ENCODE assay signal across 27 cellular contexts in the genomic region with DNA sequence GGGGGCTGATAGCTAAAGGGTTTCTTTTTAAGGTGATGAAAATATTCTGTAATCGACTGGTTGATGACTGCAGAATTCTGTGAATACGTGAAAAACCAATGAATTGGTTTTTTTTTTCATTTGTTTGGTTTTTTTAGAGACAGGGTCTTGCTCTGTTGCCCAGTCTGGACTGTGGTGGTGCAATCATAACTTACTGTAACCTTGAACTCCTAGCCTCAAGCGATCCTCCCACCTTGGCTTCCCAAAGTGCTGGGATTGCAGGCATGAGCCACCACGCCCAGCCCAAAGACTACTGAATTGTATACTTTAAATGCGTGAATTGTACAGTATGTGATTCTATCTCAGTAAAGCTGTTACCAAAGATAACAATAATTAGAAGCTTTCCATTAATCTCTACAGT.
"Had no signal": no experiment of that assay in that cellular context is flagged by ENCODE, and none has a peak within 500 bp of the region (broad histone marks: within the 10 kb centered on the region; RNA-seq: fewer than 3 reads in every experiment).

No MANE protein-coding gene starts in this region.

- H3K36me3 ChIP-seq: ovary had no signal

- H3K27me3 Mint-ChIP-seq: activated naive CD8-positive, alpha-beta T cell treated with anti-CD3 and anti-CD28 coated beads, Interleukin-2, amount 10 ng/mL, durations not matched to agents 7 days and 5 days; naive B cell had no signal

- H3K27ac Mint-ChIP-seq: activated naive CD8-positive, alpha-beta T cell treated with anti-CD3 and anti-CD28 coated beads, Interleukin-2, amount 10 ng/mL, durations not matched to agents 7 days and 5 days; mesothelial cell of epicardium had no signal

- H3K4me1 Mint-ChIP-seq: mesothelial cell of epicardium, nephron progenitor cell had no signal

- H3K27ac ChIP-seq: brain microvascular endothelial cell, epithelial cell of prostate, neutrophil, ovary, prostate gland, spleen, thoracic aorta, vagina, VCaP had no signal

- DNase-seq: activated CD4-positive, alpha-beta T cell treated with anti-CD3 and anti-CD28 coated beads for 4 hours; activated CD4-positive, alpha-beta T cell treated with anti-CD3 and anti-CD28 coated beads, Interleukin-2, amount 50 U/mL, for 4 hours; activated effector memory CD4-positive, alpha-beta T cell treated with Interleukin-2 at 50 U/mL for 16 hours; activated naive CD4-positive, alpha-beta T cell treated with Interleukin-2 at 50 U/mL for 16 hours; activated naive CD8-positive, alpha-beta T cell treated with anti-CD3 and anti-CD28 coated beads, Interleukin-2, amount 10 ng/mL, durations not matched to agents 7 days and 5 days; amniotic stem cell; brain microvascular endothelial cell; gastrocnemius medialis; hippocampal formation; left cardiac atrium; left ventricle myocardium superior; naive B cell; nephron progenitor cell; ovary; retina; spleen; stimulated activated naive CD8-positive, alpha-beta T cell treated with anti-CD3 and anti-CD28 coated beads, Interleukin-15, Interleukin-2, amounts not matched to agents 100 U/mL and 50 U/mL, for 24 hours; trophoblast cell had no signal

- H3K27me3 ChIP-seq: brain microvascular endothelial cell, gastrocnemius medialis, neutrophil, ovary, spleen, vagina had no signal

- H3K4me3 ChIP-seq: gastrocnemius medialis, ovary, prostate gland, spleen, thoracic aorta, vagina had no signal

- H3K9me3 Mint-ChIP-seq: activated naive CD8-positive, alpha-beta T cell treated with anti-CD3 and anti-CD28 coated beads, Interleukin-2, amount 10 ng/mL, durations not matched to agents 7 days and 5 days; mesothelial cell of epicardium; naive B cell; nephron progenitor cell had no signal

- FAIRE-seq: astrocyte, keratinocyte had no signal

- H3K9me3 ChIP-seq: gastrocnemius medialis, neutrophil, ovary, prostate gland, spleen, thoracic aorta, vagina had no signal

- H3K4me1 ChIP-seq: prostate gland, vagina had no signal

- ATAC-seq: gastrocnemius medialis; left cardiac atrium; left ventricle myocardium superior; stimulated activated naive CD8-positive, alpha-beta T cell treated with anti-CD3 and anti-CD28 coated beads, Interleukin-15, Interleukin-2, amounts not matched to agents 100 U/mL and 50 U/mL, for 24 hours had no signal

- H3K4me3 Mint-ChIP-seq: activated naive CD8-positive, alpha-beta T cell treated with anti-CD3 and anti-CD28 coated beads, Interleukin-2, amount 10 ng/mL, durations not matched to agents 7 days and 5 days; mesothelial cell of epicardium; naive B cell; nephron progenitor cell had no signal
